20 cellular contexts compared by ENCODE assay signal in the genomic region with DNA sequence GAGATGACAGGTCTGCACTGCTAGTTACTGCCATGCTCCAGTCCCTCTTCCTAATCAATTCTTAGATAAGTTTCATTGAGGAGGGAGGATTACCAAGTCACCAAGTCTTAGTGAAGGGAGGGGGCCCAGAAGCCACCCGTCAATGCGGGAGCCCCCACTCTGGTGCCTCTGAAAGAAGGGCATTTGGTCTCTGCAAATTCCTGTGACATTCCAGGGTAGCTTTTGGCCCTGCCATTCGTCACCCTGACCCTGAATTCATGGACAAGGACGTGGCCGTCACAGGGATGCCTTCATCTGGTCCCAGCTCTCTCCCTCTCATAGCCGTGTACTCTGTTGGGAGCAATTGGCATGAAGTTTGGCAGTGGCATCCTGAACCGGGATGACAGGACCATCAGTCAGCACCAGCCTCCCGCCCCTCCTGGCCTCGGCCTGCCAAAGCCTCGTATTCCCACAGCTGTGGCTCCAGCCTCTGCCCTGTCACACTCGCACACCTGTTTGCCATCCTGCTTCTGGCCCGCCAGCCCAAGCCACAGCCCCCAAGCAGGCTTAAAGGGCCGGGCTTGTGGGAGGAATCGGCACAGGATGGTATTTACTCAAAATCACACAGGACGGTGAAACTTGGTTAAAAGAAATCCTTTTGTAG.
DNase-seq lines count a peak whose midpoint lies in the region; ATAC-seq and TF ChIP-seq lines count a peak whose summit lies in the region.
"Had no signal": no experiment of that assay in that cellular context is flagged by ENCODE, and none has a peak within 500 bp of the region (broad histone marks: within the 10 kb centered on the region; RNA-seq: fewer than 3 reads in every experiment).

No MANE protein-coding gene starts in this region.

- intact Hi-C loops in IMR-90 (cut with micrococcal nuclease) (no loop called here), heart left ventricle (cut with DNase I) (no loop called here)

- DNase-seq in CD4-positive, CD25-positive, alpha-beta regulatory T cell, result no peak
- DNase-seq in IMR-90 (no peak), endodermal cell (peak; percentile 67), myocyte (ENCODE audit: low read depth) (peak; percentile 89), GM13977 (ENCODE audit: low spot score) (no peak), RKO (ENCODE audit: low spot score) (no peak), heart left ventricle (no peak)
- DNase-seq: activated CD4-positive, alpha-beta T cell treated with anti-CD3 and anti-CD28 coated beads, Interleukin-2, amount 50 U/mL, for 4 hours; activated naive CD4-positive, alpha-beta T cell treated with anti-CD3 and anti-CD28 coated beads, Interleukin-2, amount 50 U/mL, for 16 hours; CD8-positive, alpha-beta memory T cell; NCI-H1694 treated with DMSO at 0.1 percent for 48 hours; OCI-M1; posterior cingulate gyrus; WERI-Rb-1 had no signal

- H3K36me3 Mint-ChIP-seq in CD4-positive, CD25-positive, alpha-beta regulatory T cell, result peaks cover 57% of the 10 kb centered on the region
- H3K36me3 Mint-ChIP-seq in endodermal cell (ENCODE audit: low read depth), result peaks cover 2% of the 10 kb centered on the region

- 0 out of 3 replicates have a peak overlapping the region, but pooled peaks have one; percentile 6 for H2BK15ac ChIP-seq in IMR-90 (ENCODE audit: low read depth, low read length)

- H3K27me3 Mint-ChIP-seq in CD4-positive, CD25-positive, alpha-beta regulatory T cell, result peaks cover 4% of the 10 kb centered on the region
- peaks cover 2% of the 10 kb centered on the region for H3K27me3 Mint-ChIP-seq in endodermal cell (ENCODE audit: insufficient read depth)
- H3K27me3 Mint-ChIP-seq: CD8-positive, alpha-beta memory T cell; natural killer cell treated with Interleukin-12 subunit alpha and Interleukin-12 subunit beta and Interleukin-15 and Interleukin-18, amount 100 ng/mL, for 72 hours; stimulated activated memory B cell treated with anti-CD40 and anti-IgM and Interleukin-4, amounts not matched to agents 10 μg/mL and 1 μg/mL and 100 μg/mL, for 72 hours had no signal

- H3K4me2 ChIP-seq in IMR-90 (ENCODE audit: low read depth, low read length), result no peak overlapping the region

- H4K91ac ChIP-seq in IMR-90 (ENCODE audit: insufficient read depth, low read depth, low read length), result 0 out of 2 replicates have a peak overlapping the region, but pooled peaks have one; percentile 47

- H3K27ac ChIP-seq in CD4-positive, CD25-positive, alpha-beta regulatory T cell (ENCODE audit: insufficient read depth, low read length, poor library complexity, severe bottlenecking), result no peak overlapping the region
- H3K27ac ChIP-seq in IMR-90 (ENCODE audit: insufficient read depth, low read length) (peak overlapping the region; percentile 58), endodermal cell (ENCODE audit: low read depth, low read length) (no peak overlapping the region), heart left ventricle (no peak overlapping the region)
- H3K27ac ChIP-seq: WERI-Rb-1 had no signal

- H3K4me3 Mint-ChIP-seq in CD4-positive, CD25-positive, alpha-beta regulatory T cell, result no peak overlapping the region
- H3K4me3 Mint-ChIP-seq in endodermal cell, result no peak overlapping the region
- H3K4me3 Mint-ChIP-seq: CD8-positive, alpha-beta memory T cell; natural killer cell treated with Interleukin-12 subunit alpha and Interleukin-12 subunit beta and Interleukin-15 and Interleukin-18, amount 100 ng/mL, for 72 hours; stimulated activated memory B cell treated with anti-CD40 and anti-IgM and Interleukin-4, amounts not matched to agents 10 μg/mL and 1 μg/mL and 100 μg/mL, for 72 hours; T-helper 1 cell treated with Interleukin-12 subunit alpha and Interleukin-12 subunit beta and Interleukin-4 antibody, amounts not matched to agents 30 μg/mL and 1 μg/mL, for 36 hours had no signal

- H3K9me1 ChIP-seq in IMR-90 (ENCODE audit: insufficient read depth, low read length), result peaks cover 70% of the 10 kb centered on the region

- no peak for TF ChIP-seq CTCF in IMR-90 (conservative IDR thresholded peaks at IDR 0.05; ENCODE audit: low read depth, low read length)
- TF ChIP-seq CTCF in endodermal cell (conservative IDR thresholded peaks at IDR 0.05), result no peak
- TF ChIP-seq CTCF in GM13977 (IDR thresholded peaks at IDR 0.05; ENCODE audit: extremely low read depth, insufficient read depth, missing control alignments), result no peak
- TF ChIP-seq CTCF in heart left ventricle (IDR thresholded peaks at IDR 0.05), result no peak

- peak overlapping the region; percentile 44 to 87 (median 65) for H3K27ac Mint-ChIP-seq in CD4-positive, CD25-positive, alpha-beta regulatory T cell
- H3K27ac Mint-ChIP-seq in endodermal cell, result no peak overlapping the region
- H3K27ac Mint-ChIP-seq: stimulated activated memory B cell treated with anti-CD40 and anti-IgM and Interleukin-4, amounts not matched to agents 10 μg/mL and 1 μg/mL and 100 μg/mL, for 72 hours; T-helper 1 cell treated with Interleukin-12 subunit alpha and Interleukin-12 subunit beta and Interleukin-4 antibody, amounts not matched to agents 30 μg/mL and 1 μg/mL, for 36 hours had no signal

- H2AK5ac ChIP-seq in IMR-90 (ENCODE audit: low read depth, low read length), result peak overlapping the region; percentile 61

- no peak for ATAC-seq in CD4-positive, CD25-positive, alpha-beta regulatory T cell (ENCODE audit: low read depth in 2 of 2)
- ATAC-seq in IMR-90 (ENCODE audit: low read depth) (no peak; the same call in 1 of the 2 replicates), HG03460 (IDR thresholded peaks at IDR 0.05; ENCODE audit: unreplicated experiment) (no peak), heart left ventricle (no peak)
- ATAC-seq: GM12878; natural killer cell treated with Interleukin-12 subunit alpha and Interleukin-12 subunit beta and Interleukin-15 and Interleukin-18, amount 100 ng/mL, for 72 hours; stimulated activated memory B cell treated with anti-CD40 and anti-IgM and Interleukin-4, amounts not matched to agents 10 μg/mL and 1 μg/mL and 100 μg/mL, for 72 hours had no signal

- H2BK20ac ChIP-seq in IMR-90 (ENCODE audit: low read depth, low read length), result no peak overlapping the region; the same call in 1 of the 2 replicates

- no peak overlapping the region for H4K5ac ChIP-seq in IMR-90 (ENCODE audit: low read depth, low read length)

- TF ChIP-seq POLR2A in IMR-90 (IDR thresholded peaks at IDR 0.05; ENCODE audit: low read depth, low read length), result no peak; the same call in 1 of the 2 replicates
- TF ChIP-seq POLR2A in heart left ventricle (IDR thresholded peaks at IDR 0.05), result no peak

- WGBS in IMR-90 (ENCODE audit: extremely low coverage in 2 of 2, insufficient read length in 1 of 2), 2 experiments, result 62% methylated on average over 6 of the region's 15 CpGs; no CpG with 5 or more reads in 1 of the 2 experiments
- 86 to 90% methylated on average over 11 to 15 of the region's 15 CpGs for WGBS in endodermal cell (ENCODE audit: insufficient coverage in 1 of 2, insufficient read length in 1 of 2), 2 experiments
- WGBS in heart left ventricle, 4 donors, result 62 to 70% (median 67%) methylated on average over 13 to 15 of the region's 15 CpGs

- TF ChIP-seq RAD21 in IMR-90 (IDR thresholded peaks at IDR 0.05; ENCODE audit: low read length), result no peak

- peak overlapping the region; percentile 2 to 27; a peak in 2 of 4 replicates for H4K8ac ChIP-seq in IMR-90 (ENCODE audit: low read depth in 2 of 2, low read length in 2 of 2)

- peaks cover 80% of the 10 kb centered on the region for H3K36me3 ChIP-seq in CD4-positive, CD25-positive, alpha-beta regulatory T cell (ENCODE audit: control insufficient read depth, insufficient read depth, low read length)
- peaks cover 51% of the 10 kb centered on the region for H3K36me3 ChIP-seq in IMR-90 (ENCODE audit: control insufficient read depth, insufficient read depth, low read length)
- H3K36me3 ChIP-seq in endodermal cell (ENCODE audit: control insufficient read depth, insufficient read depth, low read length), result no peaks in the 10 kb centered on the region
- H3K36me3 ChIP-seq in heart left ventricle, result peaks cover 0 to 98% (median 0%) of the 10 kb centered on the region in 9 donors
- H3K36me3 ChIP-seq: WERI-Rb-1 had no signal

- H2BK120ac ChIP-seq in IMR-90 (ENCODE audit: low read depth, low read length), result peak overlapping the region; percentile 55

- H3K9me3 Mint-ChIP-seq in CD4-positive, CD25-positive, alpha-beta regulatory T cell, result no peaks in the 10 kb centered on the region
- no peaks in the 10 kb centered on the region for H3K9me3 Mint-ChIP-seq in endodermal cell
- H3K9me3 Mint-ChIP-seq: CD8-positive, alpha-beta memory T cell; natural killer cell treated with Interleukin-12 subunit alpha and Interleukin-12 subunit beta and Interleukin-15 and Interleukin-18, amount 100 ng/mL, for 72 hours; stimulated activated memory B cell treated with anti-CD40 and anti-IgM and Interleukin-4, amounts not matched to agents 10 μg/mL and 1 μg/mL and 100 μg/mL, for 72 hours; T-helper 1 cell treated with Interleukin-12 subunit alpha and Interleukin-12 subunit beta and Interleukin-4 antibody, amounts not matched to agents 30 μg/mL and 1 μg/mL, for 36 hours had no signal

- H2BK5ac ChIP-seq in IMR-90 (ENCODE audit: low read depth, low read length, poor library complexity, severe bottlenecking), result peak overlapping the region; percentile 51

- CTCF ChIA-PET in IMR-90 (lab: Yijun Ruan, JAX), result interaction anchor here (1.3 kb wide), 2 partner anchors 12 to 74 kb away, joined by 4 to 5 read pairs; no protein-coding TSS in a partner anchor

- no peaks in the 10 kb centered on the region for H3K27me3 ChIP-seq in CD4-positive, CD25-positive, alpha-beta regulatory T cell (ENCODE audit: control insufficient read depth, insufficient read depth, low read length)
- H3K27me3 ChIP-seq in IMR-90 (ENCODE audit: control insufficient read depth, insufficient read depth, low read length), result no peaks in the 10 kb centered on the region
- no peaks in the 10 kb centered on the region for H3K27me3 ChIP-seq in endodermal cell (ENCODE audit: control insufficient read depth, insufficient read depth, low read length, poor library complexity, severe bottlenecking)
- no peaks in the 10 kb centered on the region for H3K27me3 ChIP-seq in heart left ventricle
- H3K27me3 ChIP-seq: tibial nerve had no signal

- H3K4me3 ChIP-seq in CD4-positive, CD25-positive, alpha-beta regulatory T cell (ENCODE audit: low read depth, low read length), result no peak overlapping the region
- H3K4me3 ChIP-seq in IMR-90 (ENCODE audit: insufficient read depth, low read depth, low read length), result no peak overlapping the region
- no peak overlapping the region for H3K4me3 ChIP-seq in endodermal cell (ENCODE audit: low read length)
- H3K4me3 ChIP-seq in heart left ventricle, result no peak overlapping the region
- H3K4me3 ChIP-seq: GM12878, tibial nerve had no signal

- H3K4me1 Mint-ChIP-seq in CD4-positive, CD25-positive, alpha-beta regulatory T cell, result peaks cover under 1 to 36% (median 23%) of the 10 kb centered on the region in 4 donors
- H3K4me1 Mint-ChIP-seq in endodermal cell, result peaks cover 7% of the 10 kb centered on the region
- H3K4me1 Mint-ChIP-seq: stimulated activated memory B cell treated with anti-CD40 and anti-IgM and Interleukin-4, amounts not matched to agents 10 μg/mL and 1 μg/mL and 100 μg/mL, for 72 hours had no signal

- POLR2A ChIA-PET in IMR-90 (lab: Charles Lee; ENCODE audit: unreplicated experiment), result no interaction called here

- H3K9me3 ChIP-seq in CD4-positive, CD25-positive, alpha-beta regulatory T cell (ENCODE audit: control insufficient read depth in 2 of 2, low read length in 2 of 2), result no peaks in the 10 kb centered on the region
- no peaks in the 10 kb centered on the region for H3K9me3 ChIP-seq in IMR-90 (ENCODE audit: control insufficient read depth, insufficient read depth, low read length)
- no peaks in the 10 kb centered on the region for H3K9me3 ChIP-seq in endodermal cell (ENCODE audit: control insufficient read depth, low read length)
- no peaks in the 10 kb centered on the region for H3K9me3 ChIP-seq in heart left ventricle
- H3K9me3 ChIP-seq: tibial nerve had no signal

- peak overlapping the region; percentile 85 for H3K23ac ChIP-seq in IMR-90 (ENCODE audit: low read depth, low read length)

- H3K9ac ChIP-seq in IMR-90 (ENCODE audit: low read depth, low read length) (0 out of 2 replicates have a peak overlapping the region, but pooled peaks have one; percentile 1), endodermal cell (ENCODE audit: extremely low read depth, low read length, poor library complexity, severe bottlenecking) (no peak overlapping the region)

- H3K56ac ChIP-seq in IMR-90 (ENCODE audit: extremely low read depth, insufficient read depth, low read length), result no peak overlapping the region

- H3K14ac ChIP-seq in IMR-90 (replicated peaks; ENCODE audit: low read depth, low read length), result peak overlapping the region; percentile 38

- peak overlapping the region; percentile 68 for H2AK9ac ChIP-seq in IMR-90 (replicated peaks; ENCODE audit: low read depth, low read length, poor library complexity)

- H3K79me1 ChIP-seq in IMR-90 (ENCODE audit: low read depth in 1 of 2, low read length in 2 of 2), result peaks cover 47 to 96% of the 10 kb centered on the region in 2 experiments

- peak overlapping the region; percentile 20; the same call in 1 of the 2 replicates for H3K4ac ChIP-seq in IMR-90 (ENCODE audit: low read depth, low read length)

- H4K20me1 ChIP-seq in IMR-90 (ENCODE audit: insufficient read depth, low read length), result peaks cover 60% of the 10 kb centered on the region

- peak overlapping the region; percentile 44 for H2AFZ ChIP-seq in IMR-90 (replicated peaks; ENCODE audit: low read length, poor library complexity)

- H3K4me1 ChIP-seq in CD4-positive, CD25-positive, alpha-beta regulatory T cell (ENCODE audit: control insufficient read depth, insufficient read depth, low read length, poor library complexity, severe bottlenecking), result no peaks in the 10 kb centered on the region
- H3K4me1 ChIP-seq in IMR-90 (ENCODE audit: control insufficient read depth, insufficient read depth, low read length) (peaks cover 48% of the 10 kb centered on the region), endodermal cell (ENCODE audit: control insufficient read depth, insufficient read depth, low read length) (peaks cover 7% of the 10 kb centered on the region), heart left ventricle (peaks cover 0 to 7% (median 0%) of the 10 kb centered on the region in 12 donors)

- BruUV-seq in IMR-90 (replicated peaks; lab: Mats Ljungman, UMichigan), result no TSS peak

- in situ Hi-C loops in IMR-90 (cut with MboI; ENCODE audit: low sequenced_read_pairs), result no loop called here
- in situ Hi-C loops in GM13977 (cut with MboI; ENCODE audit: low pct_unique_long_range_greater_than_20kb, low sequenced_read_pairs, unreplicated experiment), result no loop called here

- H3K18ac ChIP-seq in IMR-90 (ENCODE audit: low read depth, low read length), result peak overlapping the region; percentile 19

- dilution Hi-C loops in IMR-90 (cut with HindIII; ENCODE audit: low sequenced_read_pairs, unreplicated experiment), result no loop called here

Comparison
In these comparisons a context has a peak if more than half of its experiments do, and no peak if none do; other contexts are left out.
1. DNase-seq: peak in endodermal cell (single experiment) and myocyte (single experiment); none in CD4-positive, CD25-positive, alpha-beta regulatory T cell (0 of 3), IMR-90 (single experiment), GM13977 (single experiment), RKO (single experiment) and heart left ventricle (0 of 5).